ENCODE assay signal across 30 cellular contexts in genomic region chr7:130388671-130389070, GRCh38. TPM values are rescaled to one million over a fixed set of nuclear protein-coding genes. Genes with fewer than 3 reads are reported as not detected.
"Had no signal": no experiment of that assay in that cellular context is flagged by ENCODE, and none has a peak within 500 bp of the region (broad histone marks: within the 10 kb centered on the region; RNA-seq: fewer than 3 reads in every experiment).

No MANE protein-coding gene starts in this region.

- H3K9ac ChIP-seq: parathyroid adenoma had no signal

- H3K36me3 ChIP-seq: gastrocnemius medialis, neutrophil, prostate gland, right atrium auricular region, stomach, tibial artery had no signal

- H3K27me3 Mint-ChIP-seq: naive thymus-derived CD4-positive, alpha-beta T cell; type B pancreatic cell had no signal

- H2AFZ ChIP-seq: hepatocyte, parathyroid adenoma had no signal

- ATAC-seq: gastrocnemius medialis; left lobe of liver; naive thymus-derived CD4-positive, alpha-beta T cell; stimulated activated effector memory CD8-positive, alpha-beta T cell treated with anti-CD3 and anti-CD28 coated beads, Interleukin-12 subunit alpha, Interleukin-12 subunit beta, amount 100 ng/mL, for 72 hours had no signal

- H3K4me3 ChIP-seq: dorsolateral prefrontal cortex, gastrocnemius medialis, hepatocyte, lung, prostate gland, right atrium auricular region, stomach, testis, tibial artery had no signal

- DNase-seq: dorsolateral prefrontal cortex; effector CD4-positive, alpha-beta T cell; gastrocnemius medialis; kidney; midbrain; naive thymus-derived CD4-positive, alpha-beta T cell; stimulated activated CD4-positive, alpha-beta T cell treated with anti-CD3 and anti-CD28 coated beads, Interleukin-2, amount 100 ng/mL, for 24 hours; stimulated activated CD4-positive, alpha-beta T cell treated with anti-CD3 and anti-CD28 coated beads, Interleukin-4, amount 100 ng/mL, for 24 hours; stimulated activated naive CD4-positive, alpha-beta T cell treated with Interleukin-2 at 50 U/mL for 16 hours; stomach; substantia nigra; testis; tibial artery had no signal

- H3K27ac ChIP-seq: dorsolateral prefrontal cortex, gastrocnemius medialis, hepatocyte, neutrophil, parathyroid adenoma, prostate gland, right atrium auricular region, stomach, testis, tibial artery had no signal

- H3K27ac Mint-ChIP-seq: memory B cell; naive thymus-derived CD4-positive, alpha-beta T cell; stimulated activated effector memory CD8-positive, alpha-beta T cell treated with anti-CD3 and anti-CD28 coated beads, Interleukin-12 subunit alpha, Interleukin-12 subunit beta, amount 100 ng/mL, for 72 hours had no signal

- H3K4me3 Mint-ChIP-seq: memory B cell; stimulated activated effector memory CD8-positive, alpha-beta T cell treated with anti-CD3 and anti-CD28 coated beads, Interleukin-12 subunit alpha, Interleukin-12 subunit beta, amount 100 ng/mL, for 72 hours; type B pancreatic cell had no signal

- H3K4me1 Mint-ChIP-seq: memory B cell had no signal

- H3K4me1 ChIP-seq: prostate gland, right atrium auricular region had no signal

- H3K27me3 ChIP-seq: dorsolateral prefrontal cortex, gastrocnemius medialis, hepatocyte, right atrium auricular region, stomach, testis, tibial artery had no signal

- H3K79me2 ChIP-seq: hepatocyte, parathyroid adenoma had no signal

- H3K36me3 Mint-ChIP-seq: memory B cell; stimulated activated effector memory CD8-positive, alpha-beta T cell treated with anti-CD3 and anti-CD28 coated beads, Interleukin-12 subunit alpha, Interleukin-12 subunit beta, amount 100 ng/mL, for 72 hours had no signal

- H3K4me2 ChIP-seq: hepatocyte had no signal

- H3K9me3 Mint-ChIP-seq: stimulated activated effector memory CD8-positive, alpha-beta T cell treated with anti-CD3 and anti-CD28 coated beads, Interleukin-12 subunit alpha, Interleukin-12 subunit beta, amount 100 ng/mL, for 72 hours had no signal

- H3K9me3 ChIP-seq: gastrocnemius medialis, neutrophil, prostate gland, right atrium auricular region, stomach, testis, tibial artery had no signal

RNA-seq across cellular contexts. Expression of gene CPA1, which starts 8.4 kb away (rescaled TPM):
- total RNA-seq: gastrocnemius medialis; glomerular endothelial cell; naive thymus-derived CD4-positive, alpha-beta T cell; right atrium auricular region; stomach had no signal
- polyA plus RNA-seq: naive thymus-derived CD4-positive, alpha-beta T cell; neural cell had no signal

RNA-seq across cellular contexts. Expression of gene CPA5, which starts 44.1 kb away (rescaled TPM):
- total RNA-seq: gastrocnemius medialis, glomerular endothelial cell, hepatocyte, left lobe of liver, liver, lung, omental fat pad, right atrium auricular region, sciatic nerve, skeletal muscle tissue, stomach, urinary bladder had no signal
- polyA plus RNA-seq: neural cell had no signal
